ENCODE assay signal across 10 cellular contexts in genomic region chr11:66976048-66976467, GRCh38. TPM values are rescaled to one million over a fixed set of nuclear protein-coding genes. Genes with fewer than 3 reads are reported as not detected.
DNase-seq lines count a peak whose midpoint lies in the region; ATAC-seq and TF ChIP-seq lines count a peak whose summit lies in the region.
"Had no signal": no experiment of that assay in that cellular context is flagged by ENCODE, and none has a peak within 500 bp of the region (broad histone marks: within the 10 kb centered on the region; RNA-seq: fewer than 3 reads in every experiment).

No MANE protein-coding gene starts in this region.

- H3K9me3 Mint-ChIP-seq in brain: peaks cover 0 to 6% (median 4%) of the 10 kb centered on the region in 5 experiments

- H3K4me1 ChIP-seq in Karpas-422 (ENCODE audit: low read length) (no peaks in the 10 kb centered on the region), osteoblast (ENCODE audit: insufficient read depth, low read length) (peaks cover 12% of the 10 kb centered on the region)

- no peaks in the 10 kb centered on the region for H3K9me2 ChIP-seq in Karpas-422 (replicated peaks; ENCODE audit: insufficient read depth, low read length)

- no peak overlapping the region for H3K4me3 ChIP-seq in Karpas-422 (ENCODE audit: low read length)
- no peak overlapping the region for H3K4me3 ChIP-seq in osteoblast (ENCODE audit: insufficient read depth, low read length)

- H3K4me2 ChIP-seq in Karpas-422 (ENCODE audit: low read depth, low read length, poor library complexity, severe bottlenecking) (no peak overlapping the region), osteoblast (ENCODE audit: insufficient read depth, low read length) (no peak overlapping the region)

- H3K36me3 Mint-ChIP-seq in brain: no peaks in the 10 kb centered on the region

- H3K27me3 ChIP-seq in Karpas-422 (ENCODE audit: low read length) (no peaks in the 10 kb centered on the region), osteoblast (ENCODE audit: insufficient read depth, low read length) (no peaks in the 10 kb centered on the region)

- in situ Hi-C loops in G401 (cut with HindIII; ENCODE audit: low sequenced_read_pairs): no loop called here

- H3K27ac Mint-ChIP-seq in brain: peak overlapping the region; percentile 13 to 89 (median 35)

- H3K4me3 Mint-ChIP-seq in brain: no peak overlapping the region

- DNase-seq in Daoy (ENCODE audit: low read depth): peak; percentile 23
- peak; percentile 68 for DNase-seq in Karpas-422
- peak; percentile 18 for DNase-seq in osteoblast (ENCODE audit: insufficient read length, low spot score, missing footprints)
- DNase-seq in G401 (ENCODE audit: low spot score): no peak
- no peak for DNase-seq in amygdala (lab: John Stamatoyannopoulos, UW)

- H4K20me1 ChIP-seq in Karpas-422 (ENCODE audit: insufficient read depth, low read depth, low read length): no peaks in the 10 kb centered on the region
- no peaks in the 10 kb centered on the region for H4K20me1 ChIP-seq in osteoblast (ENCODE audit: insufficient read depth, low read length)

- TF ChIP-seq CTCF in brain (conservative IDR thresholded peaks at IDR 0.05): peak; percentile 83 to 93
- peak; percentile 70 for TF ChIP-seq CTCF in osteoblast (IDR thresholded peaks at IDR 0.05; ENCODE audit: extremely low read depth, low read depth, low read length)

- H3K9ac ChIP-seq in Karpas-422 (ENCODE audit: low read length): no peak overlapping the region

- peaks cover 18% of the 10 kb centered on the region for H3K4me1 Mint-ChIP-seq in brain

- H3K27ac ChIP-seq in Karpas-422 (ENCODE audit: low read length): no peak overlapping the region
- H3K27ac ChIP-seq in osteoblast (ENCODE audit: low read depth, low read length): no peak overlapping the region
- H3K27ac ChIP-seq: epithelial cell of prostate had no signal

- H3K36me3 ChIP-seq in Karpas-422 (ENCODE audit: insufficient read depth, low read length) (no peaks in the 10 kb centered on the region), osteoblast (ENCODE audit: insufficient read depth, low read length) (no peaks in the 10 kb centered on the region)

- H3K79me2 ChIP-seq in Karpas-422 (ENCODE audit: low read length) (no peaks in the 10 kb centered on the region), osteoblast (ENCODE audit: insufficient read depth, low read length) (no peaks in the 10 kb centered on the region)

- peaks cover 5% of the 10 kb centered on the region for H3K9me3 ChIP-seq in Karpas-422 (ENCODE audit: low read length)
- peaks cover 4% of the 10 kb centered on the region for H3K9me3 ChIP-seq in osteoblast (ENCODE audit: low read depth, low read length)

- ATAC-seq in GM21576 (IDR thresholded peaks at IDR 0.05; ENCODE audit: unreplicated experiment): no peak
- ATAC-seq in GM18861 (IDR thresholded peaks at IDR 0.05; ENCODE audit: unreplicated experiment): no peak

- H3K27me3 Mint-ChIP-seq in brain: peaks cover 11% of the 10 kb centered on the region

- H2AFZ ChIP-seq in Karpas-422 (ENCODE audit: low read length) (no peak overlapping the region), osteoblast (ENCODE audit: low read length) (no peak overlapping the region)

RNA-seq across cellular contexts. Expression of gene C11orf86, which starts 1.0 kb away (rescaled TPM):
- not detected in 2 replicates for total RNA-seq in Daoy (2014; rRNA removed; shearing (Covaris generic))
- total RNA-seq in Karpas-422 (2014; rRNA removed; shearing (Covaris generic); ENCODE audit: low replicate concordance): not detected in 2 replicates
- not detected for polyA plus RNA-seq in brain (ENCODE audit: insufficient read depth, low read depth, low replicate concordance)
- not detected in 2 replicates for total RNA-seq in osteoblast
- total RNA-seq in G401 (2014; rRNA removed; shearing (Covaris generic)): not detected in 2 replicates
- total RNA-seq: M059J had no signal

RNA-seq across cellular contexts. Expression of gene PC, which starts 17.9 kb away (rescaled TPM):
- total RNA-seq in Daoy (2014; rRNA removed; shearing (Covaris generic)): 15.2 and 28.4 TPM in 2 replicates
- 0.14 TPM in 1 of 2 replicates, not detected in the other for total RNA-seq in Karpas-422 (2014; rRNA removed; shearing (Covaris generic); ENCODE audit: low replicate concordance)
- 86.0 TPM for polyA plus RNA-seq in brain (ENCODE audit: insufficient read depth, low read depth, low replicate concordance)
- 48.5 and 50.1 TPM in 2 replicates for total RNA-seq in osteoblast
- total RNA-seq in G401 (2014; rRNA removed; shearing (Covaris generic)): 31.1 and 93.9 TPM in 2 replicates

RNA-seq across cellular contexts. Expression of gene SYT12, which starts 46.9 kb away (rescaled TPM):
- 0.15 and 1.1 TPM in 2 replicates for total RNA-seq in Daoy (2014; rRNA removed; shearing (Covaris generic))
- 0.22 TPM in 1 of 2 replicates, not detected in the other for total RNA-seq in Karpas-422 (2014; rRNA removed; shearing (Covaris generic); ENCODE audit: low replicate concordance)
- 5.1 TPM for polyA plus RNA-seq in brain (ENCODE audit: insufficient read depth, low read depth, low replicate concordance)
- total RNA-seq in osteoblast: 4.0 and 4.1 TPM in 2 replicates
- 0.74 and 1.1 TPM in 2 replicates for total RNA-seq in G401 (2014; rRNA removed; shearing (Covaris generic))

Comparison
In these comparisons a context has a peak if more than half of its experiments do, and no peak if none do; other contexts are left out.
1. DNase-seq: peak in Daoy (single experiment), Karpas-422 (single experiment) and osteoblast (single experiment); none in G401 (single experiment) and amygdala (0 of 56).
2. RNA of gene PC, which starts 17.9 kb away (total RNA-seq): 31.1 to 93.9 TPM in G401, 48.5 to 50.1 TPM in osteoblast and 15.2 to 28.4 TPM in Daoy; 0.14 TPM in Karpas-422; every median in the first group is over 10 times any median in the second.